ENCODE assay signal across 1 cellular context in genomic region chrX:132467029-132467428, GRCh38.
TF ChIP-seq lines count a peak whose summit lies in the region.

No MANE protein-coding gene starts in this region.

TF ChIP-seq in IMR-90, 13 proteins besides CTCF, POLR2A, EP300 and RAD21 (continued from another document):
- TF ChIP-seq CEBPB (IDR thresholded peaks at IDR 0.05; ENCODE audit: low read depth, low read length) (no peak), FOS (IDR thresholded peaks at IDR 0.05; ENCODE audit: low read depth, low read length) (no peak), MAZ (IDR thresholded peaks at IDR 0.05; ENCODE audit: borderline replicate concordance, low read depth, low read length) (no peak), BHLHE40 (IDR thresholded peaks at IDR 0.05; ENCODE audit: low read depth, low read length) (no peak), NFE2L2 (IDR thresholded peaks at IDR 0.05; ENCODE audit: low read depth, low read length) (no peak), MXI1 (IDR thresholded peaks at IDR 0.05; ENCODE audit: borderline replicate concordance, low read depth, low read length) (no peak), SMC3 (IDR thresholded peaks at IDR 0.05; ENCODE audit: low read depth, low read length) (no peak), ELK1 (IDR thresholded peaks at IDR 0.05; ENCODE audit: borderline replicate concordance, low read depth, low read length) (no peak), MAFK (IDR thresholded peaks at IDR 0.05; ENCODE audit: low read depth, low read length) (no peak)
- TF ChIP-seq, protein P1, sequence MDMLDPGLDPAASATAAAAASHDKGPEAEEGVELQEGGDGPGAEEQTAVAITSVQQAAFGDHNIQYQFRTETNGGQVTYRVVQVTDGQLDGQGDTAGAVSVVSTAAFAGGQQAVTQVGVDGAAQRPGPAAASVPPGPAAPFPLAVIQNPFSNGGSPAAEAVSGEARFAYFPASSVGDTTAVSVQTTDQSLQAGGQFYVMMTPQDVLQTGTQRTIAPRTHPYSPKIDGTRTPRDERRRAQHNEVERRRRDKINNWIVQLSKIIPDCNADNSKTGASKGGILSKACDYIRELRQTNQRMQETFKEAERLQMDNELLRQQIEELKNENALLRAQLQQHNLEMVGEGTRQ (IDR thresholded peaks at IDR 0.05; ENCODE audit: low read depth, low read length): no peak
